Comparison of ENCODE assay signal across 8 cellular contexts in the genomic region with DNA sequence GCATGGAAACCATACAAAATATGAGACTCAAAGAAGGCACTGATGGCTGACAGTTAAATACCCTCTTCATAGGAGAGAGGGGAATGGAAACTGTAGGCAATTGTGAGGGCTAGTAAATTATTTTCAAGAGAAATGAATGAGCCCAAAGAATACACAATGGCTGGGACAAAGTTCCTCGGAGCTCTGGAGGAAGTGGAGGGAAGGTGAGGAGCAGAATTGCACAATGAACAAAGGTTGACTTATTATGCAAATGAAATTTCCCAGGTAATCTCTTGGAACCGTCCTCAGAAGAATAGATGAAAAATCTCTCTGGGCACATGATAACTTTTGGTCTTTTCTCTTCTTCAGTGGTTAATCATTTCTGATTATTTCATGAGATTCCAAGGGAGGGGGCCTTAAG.
"Had no signal": no experiment of that assay in that cellular context is flagged by ENCODE, and none has a peak within 500 bp of the region (broad histone marks: within the 10 kb centered on the region; RNA-seq: fewer than 3 reads in every experiment).

No MANE protein-coding gene starts in this region.

- H3K4me3 ChIP-seq: GM12878 had no signal

- ATAC-seq: GM12878 had no signal

- FAIRE-seq: G401.6, GM12878, GM12891, GM12892, GM18507, GM19239 had no signal

- DNase-seq: GDM1, GF-D8 had no signal
